Comparison of ENCODE assay signal across 15 cellular contexts in the genomic region with DNA sequence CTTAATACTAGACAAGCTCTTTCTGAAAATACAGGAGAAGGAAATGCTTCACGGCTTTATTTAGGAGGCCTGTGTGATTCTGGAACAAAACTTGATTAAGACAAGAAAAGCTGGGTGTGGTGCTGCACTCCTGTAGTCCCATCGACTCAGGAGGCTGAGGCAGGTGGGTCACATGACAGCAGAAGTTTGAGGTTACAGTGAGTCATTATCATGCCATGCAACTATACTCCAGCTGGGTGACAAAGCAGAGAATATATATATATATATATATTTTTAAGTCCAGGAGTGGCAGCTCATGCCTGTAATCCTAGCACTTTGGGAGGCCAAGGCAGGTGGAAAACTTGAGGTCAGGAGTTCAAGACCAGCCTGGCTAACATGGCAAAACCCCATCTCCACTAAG. TPM values are rescaled to one million over a fixed set of nuclear protein-coding genes. Genes with fewer than 3 reads are reported as not detected.
A peak's percentile ranks its signal among the peaks of the same experiment; 100 is the strongest.
DNase-seq lines count a peak whose midpoint lies in the region; ATAC-seq and TF ChIP-seq lines count a peak whose summit lies in the region.
"Had no signal": no experiment of that assay in that cellular context is flagged by ENCODE, and none has a peak within 500 bp of the region (broad histone marks: within the 10 kb centered on the region; RNA-seq: fewer than 3 reads in every experiment).

No MANE protein-coding gene starts in this region.

- H3K27me3 ChIP-seq in RWPE2 (ENCODE audit: insufficient read depth, poor library complexity, severe bottlenecking): no peaks in the 10 kb centered on the region
- H3K27me3 ChIP-seq: BLaER1 treated with 17β-estradiol and CSF1 and Interleukin-3, amounts not matched to agents 10 nM and 100 nM had no signal

- no peaks in the 10 kb centered on the region for H3K36me3 ChIP-seq in RWPE2 (ENCODE audit: low read depth)
- H3K36me3 ChIP-seq: HAP-1 had no signal

- TF ChIP-seq CTCF in RWPE2 (IDR thresholded peaks at IDR 0.05; ENCODE audit: poor library complexity, severe bottlenecking): no peak
- no peak for TF ChIP-seq CTCF in fibroblast of mammary gland (conservative IDR thresholded peaks at IDR 0.05; ENCODE audit: control insufficient read depth, insufficient read depth, low read depth, low read length)

- in situ Hi-C loops in ACHN (cut with HindIII; ENCODE audit: low pct_ligation_motif_present, low pct_unique_long_range_greater_than_20kb, low sequenced_read_pairs): no loop called here

- H3K27ac ChIP-seq in RWPE2 (ENCODE audit: poor library complexity, severe bottlenecking): peak overlapping the region; percentile 6
- H3K27ac ChIP-seq: BLaER1 treated with 17β-estradiol and CSF1 and Interleukin-3, amounts not matched to agents 10 nM and 100 nM had no signal

- H3K4me3 ChIP-seq in RWPE2 (ENCODE audit: severe bottlenecking) (no peak overlapping the region), fibroblast of mammary gland (ENCODE audit: control insufficient read depth, low read depth, low read length) (no peak overlapping the region)
- H3K4me3 ChIP-seq: BLaER1 treated with 17β-estradiol and CSF1 and Interleukin-3, amounts not matched to agents 10 nM and 100 nM; HAP-1; lung had no signal

- peak; percentile 40 for DNase-seq in EL
- peak; percentile 4 for DNase-seq in HK-2 (ENCODE audit: unreplicated experiment)
- no peak for DNase-seq in RWPE2 (ENCODE audit: low spot score)
- DNase-seq in fibroblast of mammary gland (ENCODE audit: low read depth): peak; percentile 32
- DNase-seq in ACHN: no peak
- no peak for DNase-seq in ureter (ENCODE audit: low spot score)
- DNase-seq in DMS53 treated with DMSO at 0.1 percent for 48 hours (lab: John Stamatoyannopoulos, UW; ENCODE audit: unreplicated experiment): no peak
- DNase-seq: DMS53; effector CD4-positive, alpha-beta T cell; natural killer cell; NCI-H187 treated with DMSO at 0.1 percent for 48 hours; NCI-H510A treated with DMSO at 0.1 percent for 48 hours had no signal

- H3K9me3 ChIP-seq in RWPE2 (ENCODE audit: severe bottlenecking): no peaks in the 10 kb centered on the region
- H3K9me3 ChIP-seq: HAP-1 had no signal

- peak; percentile 88 for ATAC-seq in RWPE2 (ENCODE audit: low read depth)

- H3K4me1 ChIP-seq in RWPE2 (ENCODE audit: insufficient read depth, poor library complexity, severe bottlenecking): peaks cover 3% of the 10 kb centered on the region
- H3K4me1 ChIP-seq: HAP-1 had no signal

RNA-seq across cellular contexts. Expression of gene SPIN1, which starts 33.1 kb away (rescaled TPM):
- 77.9 TPM for total RNA-seq in ureter

Comparison
In these comparisons a context has a peak if more than half of its experiments do, and no peak if none do; other contexts are left out.
1. DNase-seq: peak in EL (single experiment), HK-2 (single experiment) and fibroblast of mammary gland (single experiment); none in RWPE2 (single experiment), ACHN (single experiment), ureter (single experiment) and DMS53 treated with DMSO at 0.1 percent for 48 hours (single experiment).